ENCODE assay signal across 1 cellular context in the genomic region with DNA sequence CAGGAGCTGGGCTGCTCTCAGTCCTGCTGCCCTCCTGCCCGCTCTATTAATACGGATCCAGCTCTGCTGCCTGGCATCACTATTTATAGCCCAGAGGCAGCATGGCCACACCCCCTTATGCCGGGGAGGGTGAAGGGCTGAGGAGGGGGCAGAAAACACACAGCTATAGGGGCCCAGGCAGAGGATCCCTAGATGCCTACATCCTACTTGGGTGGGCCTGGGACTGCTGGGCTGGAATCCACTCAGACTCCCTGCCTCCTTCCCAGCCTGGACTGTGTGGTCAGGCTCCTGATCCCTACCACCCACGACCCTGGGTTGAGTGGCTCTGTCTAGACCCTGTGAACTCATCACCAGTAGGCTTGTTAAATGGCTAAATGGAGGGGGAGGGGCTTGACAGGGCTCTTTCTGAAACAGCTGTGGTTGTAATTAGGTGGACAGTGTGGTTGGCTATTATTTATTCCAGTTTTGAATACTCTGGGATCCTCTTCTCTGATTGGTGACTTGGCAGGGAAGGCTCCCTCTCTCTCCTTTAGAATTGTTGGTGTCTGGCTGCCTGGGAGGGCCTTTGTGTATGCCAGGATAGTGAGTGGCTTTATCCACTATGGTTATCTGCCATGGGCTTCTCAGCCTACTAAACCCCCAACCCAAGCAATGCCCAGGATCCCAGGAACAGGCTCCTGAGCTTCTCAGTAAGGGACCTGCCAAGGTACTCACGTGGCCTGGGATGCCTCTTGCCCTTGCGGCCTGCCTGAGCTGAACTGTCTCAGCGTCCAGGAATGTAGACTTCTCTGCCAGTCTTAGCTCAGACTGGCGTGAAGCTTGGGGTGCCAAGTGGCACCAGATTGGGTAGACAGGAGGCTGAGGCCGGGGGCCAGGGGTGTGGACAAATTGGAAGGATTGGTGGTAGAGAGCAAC.
TF ChIP-seq lines count a peak whose summit lies in the region.

No MANE protein-coding gene starts in this region.

TF ChIP-seq in SK-N-SH, 30 proteins besides CTCF, POLR2A, EP300 and RAD21 (continued from another document):
- TF ChIP-seq, protein P1, sequence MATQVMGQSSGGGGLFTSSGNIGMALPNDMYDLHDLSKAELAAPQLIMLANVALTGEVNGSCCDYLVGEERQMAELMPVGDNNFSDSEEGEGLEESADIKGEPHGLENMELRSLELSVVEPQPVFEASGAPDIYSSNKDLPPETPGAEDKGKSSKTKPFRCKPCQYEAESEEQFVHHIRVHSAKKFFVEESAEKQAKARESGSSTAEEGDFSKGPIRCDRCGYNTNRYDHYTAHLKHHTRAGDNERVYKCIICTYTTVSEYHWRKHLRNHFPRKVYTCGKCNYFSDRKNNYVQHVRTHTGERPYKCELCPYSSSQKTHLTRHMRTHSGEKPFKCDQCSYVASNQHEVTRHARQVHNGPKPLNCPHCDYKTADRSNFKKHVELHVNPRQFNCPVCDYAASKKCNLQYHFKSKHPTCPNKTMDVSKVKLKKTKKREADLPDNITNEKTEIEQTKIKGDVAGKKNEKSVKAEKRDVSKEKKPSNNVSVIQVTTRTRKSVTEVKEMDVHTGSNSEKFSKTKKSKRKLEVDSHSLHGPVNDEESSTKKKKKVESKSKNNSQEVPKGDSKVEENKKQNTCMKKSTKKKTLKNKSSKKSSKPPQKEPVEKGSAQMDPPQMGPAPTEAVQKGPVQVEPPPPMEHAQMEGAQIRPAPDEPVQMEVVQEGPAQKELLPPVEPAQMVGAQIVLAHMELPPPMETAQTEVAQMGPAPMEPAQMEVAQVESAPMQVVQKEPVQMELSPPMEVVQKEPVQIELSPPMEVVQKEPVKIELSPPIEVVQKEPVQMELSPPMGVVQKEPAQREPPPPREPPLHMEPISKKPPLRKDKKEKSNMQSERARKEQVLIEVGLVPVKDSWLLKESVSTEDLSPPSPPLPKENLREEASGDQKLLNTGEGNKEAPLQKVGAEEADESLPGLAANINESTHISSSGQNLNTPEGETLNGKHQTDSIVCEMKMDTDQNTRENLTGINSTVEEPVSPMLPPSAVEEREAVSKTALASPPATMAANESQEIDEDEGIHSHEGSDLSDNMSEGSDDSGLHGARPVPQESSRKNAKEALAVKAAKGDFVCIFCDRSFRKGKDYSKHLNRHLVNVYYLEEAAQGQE (IDR thresholded peaks at IDR 0.05; ENCODE audit: low read depth, low read length), result 0 out of 2 replicates have a peak, but pooled peaks have one; percentile 30
